2 cellular contexts compared by ENCODE assay signal in genomic region chr18:58166278-58166844, GRCh38.
TF ChIP-seq lines count a peak whose summit lies in the region.

No MANE protein-coding gene starts in this region.

TF ChIP-seq in liver, 16 proteins besides CTCF, POLR2A, EP300 and RAD21 (continued from another document):
- TF ChIP-seq REST (IDR thresholded peaks at IDR 0.05) = no peak
- TF ChIP-seq HNF4G (IDR thresholded peaks at IDR 0.05) = no peak
- no peak for TF ChIP-seq GABPA (IDR thresholded peaks at IDR 0.05 in 1 of 2, conservative IDR thresholded peaks at IDR 0.05 in 1 of 2)
- TF ChIP-seq ZBTB33 (IDR thresholded peaks at IDR 0.05) = no peak
- TF ChIP-seq FOXA1 (IDR thresholded peaks at IDR 0.05) = no peak
- TF ChIP-seq, protein P1, sequence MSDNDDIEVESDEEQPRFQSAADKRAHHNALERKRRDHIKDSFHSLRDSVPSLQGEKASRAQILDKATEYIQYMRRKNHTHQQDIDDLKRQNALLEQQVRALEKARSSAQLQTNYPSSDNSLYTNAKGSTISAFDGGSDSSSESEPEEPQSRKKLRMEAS (IDR thresholded peaks at IDR 0.05) = no peak
- peak in 1 of 2 donors; percentile 9 for TF ChIP-seq RXRA (IDR thresholded peaks at IDR 0.05)
- TF ChIP-seq FOXA2 (IDR thresholded peaks at IDR 0.05) = no peak
- peak; percentile 14 to 44 for TF ChIP-seq HNF4A (conservative IDR thresholded peaks at IDR 0.05)
- no peak for TF ChIP-seq JUND (IDR thresholded peaks at IDR 0.05)
- no peak for TF ChIP-seq EGR1 (IDR thresholded peaks at IDR 0.05; ENCODE audit: low read depth in 2 of 2)
- TF ChIP-seq SP1 (IDR thresholded peaks at IDR 0.05) = no peak
- no peak for TF ChIP-seq NR2F2 (IDR thresholded peaks at IDR 0.05)
- TF ChIP-seq YY1 (IDR thresholded peaks at IDR 0.05) = no peak

TF ChIP-seq in HepG2, 621 proteins besides CTCF, POLR2A, EP300 and RAD21 (continued from another document):
- TF ChIP-seq ZNF281 (CRISPR knock-in tag; IDR thresholded peaks at IDR 0.05; ENCODE audit: borderline replicate concordance) (no peak), ZNF354B (CRISPR knock-in tag; IDR thresholded peaks at IDR 0.05) (no peak), ZNF549 (CRISPR knock-in tag; IDR thresholded peaks at IDR 0.05) (no peak), KLF9 (CRISPR knock-in tag; IDR thresholded peaks at IDR 0.05; ENCODE audit: low read depth) (no peak), RBAK (CRISPR knock-in tag; IDR thresholded peaks at IDR 0.05) (no peak), MBD4 (IDR thresholded peaks at IDR 0.05; ENCODE audit: borderline replicate concordance, low read length) (no peak), ZNF205 (CRISPR knock-in tag; IDR thresholded peaks at IDR 0.05) (no peak), ATF2 (CRISPR knock-in tag; IDR thresholded peaks at IDR 0.05) (no peak), ZNF644 (CRISPR knock-in tag; IDR thresholded peaks at IDR 0.05; ENCODE audit: low read depth) (no peak), TERF1 (CRISPR knock-in tag; IDR thresholded peaks at IDR 0.05) (no peak)
- TF ChIP-seq, protein P2, sequence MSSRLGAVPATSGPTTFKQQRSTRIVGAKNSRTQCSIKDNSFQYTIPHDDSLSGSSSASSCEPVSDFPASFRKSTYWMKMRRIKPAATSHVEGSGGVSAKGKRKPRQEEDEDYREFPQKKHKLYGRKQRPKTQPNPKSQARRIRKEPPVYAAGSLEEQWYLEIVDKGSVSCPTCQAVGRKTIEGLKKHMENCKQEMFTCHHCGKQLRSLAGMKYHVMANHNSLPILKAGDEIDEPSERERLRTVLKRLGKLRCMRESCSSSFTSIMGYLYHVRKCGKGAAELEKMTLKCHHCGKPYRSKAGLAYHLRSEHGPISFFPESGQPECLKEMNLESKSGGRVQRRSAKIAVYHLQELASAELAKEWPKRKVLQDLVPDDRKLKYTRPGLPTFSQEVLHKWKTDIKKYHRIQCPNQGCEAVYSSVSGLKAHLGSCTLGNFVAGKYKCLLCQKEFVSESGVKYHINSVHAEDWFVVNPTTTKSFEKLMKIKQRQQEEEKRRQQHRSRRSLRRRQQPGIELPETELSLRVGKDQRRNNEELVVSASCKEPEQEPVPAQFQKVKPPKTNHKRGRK (CRISPR knock-in tag; IDR thresholded peaks at IDR 0.05) = no peak
- TF ChIP-seq, protein P3, sequence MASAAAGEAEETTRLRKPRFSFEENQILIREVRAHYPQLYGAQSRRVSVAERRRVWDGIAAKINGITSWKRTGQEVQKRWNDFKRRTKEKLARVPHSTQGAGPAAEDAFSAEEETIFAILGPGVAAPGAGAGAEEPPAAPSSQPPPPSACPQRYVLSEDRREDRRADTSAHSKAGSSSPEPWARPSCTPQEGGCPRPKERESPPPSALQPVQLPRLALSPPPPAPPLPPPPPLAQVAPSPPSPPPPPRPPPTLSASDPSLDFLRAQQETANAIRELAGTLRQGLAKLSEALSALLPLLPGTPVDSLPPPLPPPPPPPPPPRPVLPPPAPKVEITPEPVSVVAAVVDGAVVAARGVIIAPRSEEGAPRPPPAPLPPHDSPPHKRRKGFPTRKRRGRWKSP (CRISPR knock-in tag; IDR thresholded peaks at IDR 0.05) = no peak
- TF ChIP-seq, protein P4, sequence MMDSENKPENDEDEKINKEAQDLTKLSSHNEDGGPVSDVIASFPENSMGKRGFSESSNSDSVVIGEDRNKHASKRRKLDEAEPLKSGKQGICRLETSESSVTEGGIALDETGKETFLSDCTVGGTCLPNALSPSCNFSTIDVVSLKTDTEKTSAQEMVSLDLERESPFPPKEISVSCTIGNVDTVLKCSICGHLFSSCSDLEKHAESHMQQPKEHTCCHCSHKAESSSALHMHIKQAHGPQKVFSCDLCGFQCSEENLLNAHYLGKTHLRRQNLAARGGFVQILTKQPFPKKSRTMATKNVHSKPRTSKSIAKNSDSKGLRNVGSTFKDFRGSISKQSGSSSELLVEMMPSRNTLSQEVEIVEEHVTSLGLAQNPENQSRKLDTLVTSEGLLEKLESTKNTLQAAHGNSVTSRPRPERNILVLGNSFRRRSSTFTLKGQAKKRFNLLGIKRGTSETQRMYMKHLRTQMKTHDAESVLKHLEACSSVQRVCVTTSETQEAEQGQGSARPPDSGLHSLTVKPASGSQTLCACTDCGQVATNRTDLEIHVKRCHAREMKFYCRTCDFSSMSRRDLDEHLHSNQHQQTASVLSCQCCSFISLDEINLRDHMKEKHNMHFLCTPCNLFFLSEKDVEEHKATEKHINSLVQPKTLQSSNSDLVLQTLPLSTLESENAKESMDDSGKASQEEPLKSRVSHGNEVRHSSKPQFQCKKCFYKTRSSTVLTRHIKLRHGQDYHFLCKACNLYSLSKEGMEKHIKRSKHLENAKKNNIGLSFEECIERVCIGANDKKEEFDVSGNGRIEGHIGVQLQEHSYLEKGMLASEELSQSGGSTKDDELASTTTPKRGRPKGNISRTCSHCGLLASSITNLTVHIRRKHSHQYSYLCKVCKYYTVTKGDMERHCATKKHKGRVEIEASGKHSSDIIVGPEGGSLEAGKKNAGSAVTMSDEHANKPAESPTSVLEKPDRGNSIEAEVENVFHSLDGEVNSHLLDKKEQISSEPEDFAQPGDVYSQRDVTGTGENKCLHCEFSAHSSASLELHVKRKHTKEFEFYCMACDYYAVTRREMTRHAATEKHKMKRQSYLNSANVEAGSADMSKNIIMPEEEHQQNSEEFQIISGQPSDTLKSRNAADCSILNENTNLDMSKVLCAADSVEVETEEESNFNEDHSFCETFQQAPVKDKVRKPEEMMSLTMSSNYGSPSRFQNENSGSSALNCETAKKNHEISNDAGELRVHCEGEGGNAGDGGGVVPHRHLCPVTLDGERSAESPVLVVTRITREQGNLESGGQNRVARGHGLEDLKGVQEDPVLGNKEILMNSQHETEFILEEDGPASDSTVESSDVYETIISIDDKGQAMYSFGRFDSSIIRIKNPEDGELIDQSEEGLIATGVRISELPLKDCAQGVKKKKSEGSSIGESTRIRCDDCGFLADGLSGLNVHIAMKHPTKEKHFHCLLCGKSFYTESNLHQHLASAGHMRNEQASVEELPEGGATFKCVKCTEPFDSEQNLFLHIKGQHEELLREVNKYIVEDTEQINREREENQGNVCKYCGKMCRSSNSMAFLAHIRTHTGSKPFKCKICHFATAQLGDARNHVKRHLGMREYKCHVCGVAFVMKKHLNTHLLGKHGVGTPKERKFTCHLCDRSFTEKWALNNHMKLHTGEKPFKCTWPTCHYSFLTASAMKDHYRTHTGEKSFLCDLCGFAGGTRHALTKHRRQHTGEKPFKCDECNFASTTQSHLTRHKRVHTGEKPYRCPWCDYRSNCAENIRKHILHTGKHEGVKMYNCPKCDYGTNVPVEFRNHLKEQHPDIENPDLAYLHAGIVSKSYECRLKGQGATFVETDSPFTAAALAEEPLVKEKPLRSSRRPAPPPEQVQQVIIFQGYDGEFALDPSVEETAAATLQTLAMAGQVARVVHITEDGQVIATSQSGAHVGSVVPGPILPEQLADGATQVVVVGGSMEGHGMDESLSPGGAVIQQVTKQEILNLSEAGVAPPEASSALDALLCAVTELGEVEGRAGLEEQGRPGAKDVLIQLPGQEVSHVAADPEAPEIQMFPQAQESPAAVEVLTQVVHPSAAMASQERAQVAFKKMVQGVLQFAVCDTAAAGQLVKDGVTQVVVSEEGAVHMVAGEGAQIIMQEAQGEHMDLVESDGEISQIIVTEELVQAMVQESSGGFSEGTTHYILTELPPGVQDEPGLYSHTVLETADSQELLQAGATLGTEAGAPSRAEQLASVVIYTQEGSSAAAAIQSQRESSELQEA (CRISPR knock-in tag; IDR thresholded peaks at IDR 0.05; ENCODE audit: not compliant biosample characterization) = no peak
